In the genomic region with DNA sequence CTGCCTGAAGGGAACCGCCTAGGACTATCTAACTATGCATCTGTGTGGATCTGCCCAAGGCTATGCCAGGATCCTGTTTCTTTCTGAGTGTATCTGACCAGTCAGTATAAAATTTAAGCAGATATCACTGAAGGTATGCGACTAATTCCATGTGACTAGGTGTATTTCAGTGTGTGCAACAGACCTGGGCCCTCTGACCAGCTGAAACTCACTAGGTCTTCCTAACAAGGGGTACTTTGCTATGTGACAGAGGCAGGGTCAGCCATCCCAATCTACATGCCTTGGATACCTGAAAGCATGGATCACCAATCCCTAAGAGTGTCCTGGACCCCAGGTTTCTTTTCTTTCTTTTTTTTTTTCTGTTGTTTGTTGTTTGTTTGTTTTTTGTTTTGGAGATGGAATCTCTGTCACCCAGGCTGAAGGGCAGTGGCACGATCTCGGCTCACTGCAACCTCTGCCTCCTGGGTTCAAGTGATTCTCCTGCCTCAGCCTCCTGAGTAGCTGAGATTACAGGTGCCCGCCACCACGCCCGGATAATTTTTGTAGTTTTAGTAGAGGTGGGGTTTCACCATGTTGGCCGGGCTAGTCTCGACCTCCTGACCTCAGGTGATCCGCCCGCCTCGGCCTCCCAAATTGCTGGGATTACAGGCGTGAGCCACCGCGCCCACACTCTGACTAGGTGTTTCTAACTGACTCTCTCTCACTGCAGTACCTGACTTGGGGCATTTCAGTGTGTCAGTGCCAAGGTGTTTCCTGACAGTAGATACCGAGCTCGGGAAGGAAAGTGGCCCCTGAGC, we compare ENCODE assay signal across 20 cellular contexts. TPM values are rescaled to one million over a fixed set of nuclear protein-coding genes. Genes with fewer than 3 reads are reported as not detected.
DNase-seq lines count a peak whose midpoint lies in the region; ATAC-seq, FAIRE-seq and TF ChIP-seq lines count a peak whose summit lies in the region.
"Had no signal": no experiment of that assay in that cellular context is flagged by ENCODE, and none has a peak within 500 bp of the region (broad histone marks: within the 10 kb centered on the region; RNA-seq: fewer than 3 reads in every experiment).

No MANE protein-coding gene starts in this region.

- H3K56ac ChIP-seq in mesendoderm (ENCODE audit: low read length) = no peak overlapping the region

- 48% methylated on average over 17 of the region's 17 CpGs for WGBS in GM12878 (ENCODE audit: insufficient coverage, insufficient replicate concordance, low lambda C conversion rate, missing lambda C conversion rate)
- no CpG with 5 or more reads among the region's 17 CpGs for whole genome bisulfite sequencing in mesendoderm (ENCODE audit: extremely low coverage, insufficient coverage, low lambda C conversion rate)
- WGBS in spleen, 5 donors = 74 to 80% (median 77%) methylated on average over 17 of the region's 17 CpGs

- CTCF ChIA-PET in activated CD4-positive, alpha-beta memory T cell treated with anti-CD3 and anti-CD28 coated beads for 36 hours (lab: Charles Lee) = no interaction called here
- CTCF ChIA-PET in activated CD4-positive, alpha-beta memory T cell treated with anti-CD3 and anti-CD28 coated beads, Interleukin-2, amount 10 ng/mL, durations not matched to agents 7 days and 5 days (lab: Charles Lee) = interaction anchor here (1.1 kb wide), 1 partner anchor 80 kb away, joined by 4 read pairs; the partner anchor contains the start of gene PSMC4
- CTCF ChIA-PET in GM12878 (lab: Yijun Ruan, JAX) = interaction anchor here (0.9 kb wide), 1 partner anchor 79 kb away, joined by 4 read pairs; no protein-coding TSS in a partner anchor
- CTCF ChIA-PET in CD4-positive, alpha-beta memory T cell (lab: Charles Lee; ENCODE audit: partially characterized antibody) = interaction anchor here (0.7 to 1.5 kb wide), 3 partner anchors 35 to 80 kb away, joined by 3 to 4 read pairs (median 3); partner anchors contain the start of gene PSMC4

- no TSS peak for BruUV-seq in GM12878 (replicated peaks; lab: Mats Ljungman, UMichigan)

- FAIRE-seq in GM12878 (lab: Jason Lieb, UNC) = no peak
- FAIRE-seq: GM18507, GM19239, HTR-8/SVneo had no signal

- H2AK5ac ChIP-seq in mesendoderm (ENCODE audit: low read length) = no peak overlapping the region

- H4K8ac ChIP-seq in mesendoderm (ENCODE audit: low read depth, low read length) = no peak overlapping the region

- DNase-seq in activated CD4-positive, alpha-beta memory T cell treated with anti-CD3 and anti-CD28 coated beads for 36 hours = peak; percentile 8
- no peak for DNase-seq in activated CD4-positive, alpha-beta memory T cell treated with anti-CD3 and anti-CD28 coated beads, Interleukin-2, amount 10 ng/mL, durations not matched to agents 7 days and 5 days
- DNase-seq in GM12878 (ENCODE audit: low read depth, low spot score) (no peak), mesendoderm (peak; percentile 18), spleen (peak; percentile 74), middle frontal gyrus (ENCODE audit: extremely low spot score, low spot score) (no peak), NOMO-1 (lab: John Stamatoyannopoulos, UW; ENCODE audit: unreplicated experiment in 2 of 2) (no peak)
- DNase-seq in CD4-positive, alpha-beta memory T cell = no peak
- DNase-seq: COR-L47, DMS153, NCI-H1436 treated with DMSO at 0.1 percent for 48 hours, NCI-H2081 treated with DMSO at 0.1 percent for 48 hours, NCI-H526 treated with DMSO at 0.1 percent for 48 hours, OCI-M1, RPMI8226 had no signal

- ATAC-seq in GM12878 = no peak

- H3K4me2 ChIP-seq in GM12878 (ENCODE audit: control insufficient read depth, insufficient read depth) = no peak overlapping the region
- H3K4me2 ChIP-seq in mesendoderm (ENCODE audit: low read length) = no peak overlapping the region
- H3K4me2 ChIP-seq: BLaER1 treated with 17β-estradiol and CSF1 and Interleukin-3, amounts not matched to agents 10 nM and 100 nM had no signal

- no peaks in the 10 kb centered on the region for H4K20me1 ChIP-seq in GM12878 (ENCODE audit: control insufficient read depth, insufficient read depth)

- H3K36me3 Mint-ChIP-seq in activated CD4-positive, alpha-beta memory T cell treated with anti-CD3 and anti-CD28 coated beads for 36 hours = no peaks in the 10 kb centered on the region
- no peaks in the 10 kb centered on the region for H3K36me3 Mint-ChIP-seq in activated CD4-positive, alpha-beta memory T cell treated with anti-CD3 and anti-CD28 coated beads, Interleukin-2, amount 10 ng/mL, durations not matched to agents 7 days and 5 days (ENCODE audit: low read depth)
- H3K36me3 Mint-ChIP-seq in CD4-positive, alpha-beta memory T cell = peaks cover 8 to 20% of the 10 kb centered on the region in 2 donors

- RAD21 ChIA-PET in GM12878 (lab: Charles Lee; ENCODE audit: unreplicated experiment) = no interaction called here

- H3K9me3 Mint-ChIP-seq in activated CD4-positive, alpha-beta memory T cell treated with anti-CD3 and anti-CD28 coated beads for 36 hours = no peaks in the 10 kb centered on the region
- H3K9me3 Mint-ChIP-seq in activated CD4-positive, alpha-beta memory T cell treated with anti-CD3 and anti-CD28 coated beads, Interleukin-2, amount 10 ng/mL, durations not matched to agents 7 days and 5 days = no peaks in the 10 kb centered on the region
- no peaks in the 10 kb centered on the region for H3K9me3 Mint-ChIP-seq in CD4-positive, alpha-beta memory T cell

- no peak overlapping the region for H4K5ac ChIP-seq in mesendoderm (ENCODE audit: low read length)

- TF ChIP-seq RAD21 in GM12878 (IDR thresholded peaks at IDR 0.05; ENCODE audit: insufficient read depth, low read depth, low read length) = no peak

- H3K79me2 ChIP-seq in GM12878 (ENCODE audit: control insufficient read depth, insufficient read depth, low read length) = no peaks in the 10 kb centered on the region
- H3K79me2 ChIP-seq in mesendoderm (ENCODE audit: control insufficient read depth, insufficient read depth, low read length) = no peaks in the 10 kb centered on the region

- H3K4ac ChIP-seq in mesendoderm (ENCODE audit: low read depth, low read length) = no peak overlapping the region

- in situ Hi-C loops in GM12878 (cut with MboI) = no loop called here

- no peak overlapping the region for H3K4me3 Mint-ChIP-seq in activated CD4-positive, alpha-beta memory T cell treated with anti-CD3 and anti-CD28 coated beads for 36 hours
- no peak overlapping the region for H3K4me3 Mint-ChIP-seq in activated CD4-positive, alpha-beta memory T cell treated with anti-CD3 and anti-CD28 coated beads, Interleukin-2, amount 10 ng/mL, durations not matched to agents 7 days and 5 days
- H3K4me3 Mint-ChIP-seq in CD4-positive, alpha-beta memory T cell = no peak overlapping the region

- TF ChIP-seq POLR2A in GM12878 (IDR thresholded peaks at IDR 0.05; ENCODE audit: low read depth, low read length) (no peak), spleen (IDR thresholded peaks at IDR 0.05) (no peak)

- H3K9ac ChIP-seq in GM12878 (ENCODE audit: control insufficient read depth, insufficient read depth, low read length) (no peak overlapping the region), mesendoderm (ENCODE audit: low read length) (no peak overlapping the region)
- H3K9ac ChIP-seq: BLaER1 treated with 17β-estradiol and CSF1 and Interleukin-3, amounts not matched to agents 10 nM and 100 nM had no signal

- SMC1A ChIA-PET in GM12878 (lab: Charles Lee; ENCODE audit: uncharacterized antibody, unreplicated experiment) = interaction anchor here (1.1 kb wide), 1 partner anchor 80 kb away, joined by 3 read pairs; the partner anchor contains the start of gene PSMC4

- no peak overlapping the region for H3K18ac ChIP-seq in mesendoderm (ENCODE audit: low read length)

- H3K4me3 ChIP-seq in GM12878 = no peak overlapping the region
- no peak overlapping the region for H3K4me3 ChIP-seq in mesendoderm (ENCODE audit: low read length)
- peak overlapping the region in 1 of 8 donors; percentile 36 for H3K4me3 ChIP-seq in spleen
- no peak overlapping the region for H3K4me3 ChIP-seq in CD4-positive, alpha-beta memory T cell (ENCODE audit: low read length in 2 of 2)
- H3K4me3 ChIP-seq: BLaER1 treated with 17β-estradiol and CSF1 and Interleukin-3, amounts not matched to agents 10 nM and 100 nM had no signal

- H3K9me3 ChIP-seq in GM12878 (replicated peaks; ENCODE audit: control insufficient read depth, insufficient read depth, low read length) (no peaks in the 10 kb centered on the region), spleen (no peaks in the 10 kb centered on the region)
- no peaks in the 10 kb centered on the region for H3K9me3 ChIP-seq in CD4-positive, alpha-beta memory T cell (ENCODE audit: control insufficient read depth in 1 of 2, low read length in 2 of 2)
- H3K9me3 ChIP-seq: BLaER1 treated with 17β-estradiol and CSF1 and Interleukin-3, amounts not matched to agents 10 nM and 100 nM had no signal

- no peak overlapping the region for H2BK15ac ChIP-seq in mesendoderm (replicated peaks; ENCODE audit: low read depth)

- H2BK120ac ChIP-seq in mesendoderm (ENCODE audit: low read depth, low read length) = no peak overlapping the region

- no peak overlapping the region for H3K23ac ChIP-seq in mesendoderm (ENCODE audit: low read length)

- H2BK5ac ChIP-seq in mesendoderm (ENCODE audit: low read length) = no peak overlapping the region

- intact Hi-C loops in activated CD4-positive, alpha-beta memory T cell treated with anti-CD3 and anti-CD28 coated beads for 36 hours (cut with micrococcal nuclease) = no loop called here
- intact Hi-C loops in GM12878 (cut with micrococcal nuclease; ENCODE audit: unreplicated experiment) = loop anchor here (10.0 kb wide), 1 partner anchor 84 kb away; the partner anchor contains the start of gene PSMC4
- intact Hi-C loops in spleen (cut with DNase I; ENCODE audit: low total_unique reads) = loop anchor here (5.0 kb wide), 1 partner anchor 81 kb away; the partner anchor contains the start of gene PSMC4
- intact Hi-C loops in CD4-positive, alpha-beta memory T cell (cut with micrococcal nuclease) = no loop called here

- no peak overlapping the region for H3K27ac ChIP-seq in GM12878 (ENCODE audit: control insufficient read depth, insufficient read depth)
- H3K27ac ChIP-seq in mesendoderm (ENCODE audit: low read depth, low read length) = no peak overlapping the region
- peak overlapping the region in 6 of 8 donors; percentile 8 to 57 (median 38) for H3K27ac ChIP-seq in spleen
- no peak overlapping the region for H3K27ac ChIP-seq in CD4-positive, alpha-beta memory T cell (ENCODE audit: low read depth, low read length)
- H3K27ac ChIP-seq: 22Rv1; BLaER1 treated with 17β-estradiol and CSF1 and Interleukin-3, amounts not matched to agents 10 nM and 100 nM had no signal

- no peaks in the 10 kb centered on the region for H3K4me1 Mint-ChIP-seq in activated CD4-positive, alpha-beta memory T cell treated with anti-CD3 and anti-CD28 coated beads for 36 hours (ENCODE audit: low read depth)
- H3K4me1 Mint-ChIP-seq in activated CD4-positive, alpha-beta memory T cell treated with anti-CD3 and anti-CD28 coated beads, Interleukin-2, amount 10 ng/mL, durations not matched to agents 7 days and 5 days = no peaks in the 10 kb centered on the region
- no peaks in the 10 kb centered on the region for H3K4me1 Mint-ChIP-seq in CD4-positive, alpha-beta memory T cell

- no peak overlapping the region for H2AFZ ChIP-seq in GM12878 (ENCODE audit: control insufficient read depth, low read depth, low read length)

- POLR2A ChIA-PET in activated CD4-positive, alpha-beta memory T cell treated with anti-CD3 and anti-CD28 coated beads for 36 hours (lab: Charles Lee) = interaction anchor here (0.6 kb wide), 1 partner anchor 164 kb away, joined by 3 read pairs; no protein-coding TSS in a partner anchor
- POLR2A ChIA-PET in activated CD4-positive, alpha-beta memory T cell treated with anti-CD3 and anti-CD28 coated beads, Interleukin-2, amount 10 ng/mL, durations not matched to agents 7 days and 5 days (lab: Charles Lee) = interaction anchor here (0.7 kb wide), 1 partner anchor 328 kb away, joined by 3 read pairs; no protein-coding TSS in a partner anchor
- POLR2A ChIA-PET in GM12878 (lab: Charles Lee) = no interaction called here
- POLR2A ChIA-PET in CD4-positive, alpha-beta memory T cell (lab: Charles Lee; ENCODE audit: partially characterized antibody) = no interaction called here

- TF ChIP-seq CTCF in GM12878 (IDR thresholded peaks at IDR 0.05 in 2 of 3, conservative IDR thresholded peaks at IDR 0.05 in 1 of 3; ENCODE audit: control insufficient read depth in 2 of 3, extremely low read depth in 1 of 3, insufficient read depth in 1 of 3, low read depth in 3 of 3, low read length in 3 of 3) (no peak), spleen (IDR thresholded peaks at IDR 0.05 in 8 of 11, conservative IDR thresholded peaks at IDR 0.05 in 3 of 11) (no peak)

- TF ChIP-seq EP300 in GM12878 (IDR thresholded peaks at IDR 0.05; ENCODE audit: borderline replicate concordance in 1 of 2, control insufficient read depth in 1 of 2, low read depth in 2 of 2, low read length in 2 of 2) = no peak

- H3K27me3 ChIP-seq in GM12878 (replicated peaks in 1 of 2; ENCODE audit: control insufficient read depth in 2 of 2, insufficient read depth in 2 of 2, low read length in 1 of 2) = no peaks in the 10 kb centered on the region; a peak in 1 of 4 replicates
- no peaks in the 10 kb centered on the region for H3K27me3 ChIP-seq in mesendoderm (ENCODE audit: insufficient read depth, low read length, poor library complexity)
- peaks cover 0 to 12% (median 3%) of the 10 kb centered on the region in 7 donors for H3K27me3 ChIP-seq in spleen (replicated peaks in 1 of 7)
- H3K27me3 ChIP-seq in CD4-positive, alpha-beta memory T cell (ENCODE audit: insufficient read depth, low read length) = no peaks in the 10 kb centered on the region
- H3K27me3 ChIP-seq: BLaER1 treated with 17β-estradiol and CSF1 and Interleukin-3, amounts not matched to agents 10 nM and 100 nM had no signal

- H3K4me1 ChIP-seq in GM12878 (ENCODE audit: control insufficient read depth, insufficient read depth, low read length) = no peaks in the 10 kb centered on the region
- H3K4me1 ChIP-seq in mesendoderm (ENCODE audit: control insufficient read depth, low read depth, low read length) = no peaks in the 10 kb centered on the region
- peaks cover 0 to 17% (median 8%) of the 10 kb centered on the region in 6 donors for H3K4me1 ChIP-seq in spleen
- no peaks in the 10 kb centered on the region for H3K4me1 ChIP-seq in CD4-positive, alpha-beta memory T cell (ENCODE audit: insufficient read depth, low read length)
- H3K4me1 ChIP-seq: BLaER1 treated with 17β-estradiol and CSF1 and Interleukin-3, amounts not matched to agents 10 nM and 100 nM had no signal

- H3K27ac Mint-ChIP-seq in activated CD4-positive, alpha-beta memory T cell treated with anti-CD3 and anti-CD28 coated beads for 36 hours = no peak overlapping the region
- no peak overlapping the region for H3K27ac Mint-ChIP-seq in activated CD4-positive, alpha-beta memory T cell treated with anti-CD3 and anti-CD28 coated beads, Interleukin-2, amount 10 ng/mL, durations not matched to agents 7 days and 5 days
- H3K27ac Mint-ChIP-seq in CD4-positive, alpha-beta memory T cell = no peak overlapping the region

- H3K36me3 ChIP-seq in GM12878 (ENCODE audit: control insufficient read depth in 2 of 2, insufficient read depth in 2 of 2, low read length in 1 of 2) (no peaks in the 10 kb centered on the region), mesendoderm (ENCODE audit: control insufficient read depth, insufficient read depth, low read length) (no peaks in the 10 kb centered on the region), spleen (peaks cover 0 to 18% (median 0%) of the 10 kb centered on the region in 6 donors)
- no peaks in the 10 kb centered on the region for H3K36me3 ChIP-seq in CD4-positive, alpha-beta memory T cell (ENCODE audit: insufficient read depth, low read length)

- H3K79me1 ChIP-seq in mesendoderm (ENCODE audit: low read length) = no peaks in the 10 kb centered on the region

- no peaks in the 10 kb centered on the region for H3K27me3 Mint-ChIP-seq in activated CD4-positive, alpha-beta memory T cell treated with anti-CD3 and anti-CD28 coated beads for 36 hours
- H3K27me3 Mint-ChIP-seq in activated CD4-positive, alpha-beta memory T cell treated with anti-CD3 and anti-CD28 coated beads, Interleukin-2, amount 10 ng/mL, durations not matched to agents 7 days and 5 days = no peaks in the 10 kb centered on the region
- no peaks in the 10 kb centered on the region for H3K27me3 Mint-ChIP-seq in CD4-positive, alpha-beta memory T cell

RNA-seq across cellular contexts. Expression of gene FCGBP, which starts 43.5 kb away (rescaled TPM):
- total RNA-seq in activated CD4-positive, alpha-beta memory T cell treated with anti-CD3 and anti-CD28 coated beads for 36 hours = 1 to 10 TPM; 3.6 TPM
- total RNA-seq in activated CD4-positive, alpha-beta memory T cell treated with anti-CD3 and anti-CD28 coated beads, Interleukin-2, amount 10 ng/mL, durations not matched to agents 7 days and 5 days = 1 to 10 TPM in 1 of 2 experiments, under 1 TPM in 1; 0.65 to 1.4 TPM
- 6.3 and 7.3 TPM in 2 replicates for total RNA-seq in GM12878 (2013; cell fraction: nucleolus; rRNA removed)
- total RNA-seq in GM12878 (2014; rRNA removed) = 0.38 and 0.56 TPM in 2 replicates
- 0.41 and 0.45 TPM in 2 replicates for total RNA-seq in GM12878 (2014; rRNA removed; fragmentation: Illumina TruSeq; extraction: Trizol)
- total RNA-seq in GM12878 (2021) = 2.6 and 3.2 TPM in 2 replicates
- polyA plus RNA-seq in GM12878 (2011; ENCODE audit: low read depth) = 0.20 TPM
- 0.19 and 0.30 TPM in 2 replicates for polyA plus RNA-seq in GM12878 (2011; rRNA removed)
- 0.60 and 0.77 TPM in 2 replicates for polyA plus RNA-seq in GM12878 (2011; cell fraction: cytosol; rRNA removed)
- polyA plus RNA-seq in GM12878 (2011; cell fraction: nucleus; rRNA removed) = 3.6 and 3.9 TPM in 2 replicates
- 0.70 and 1.1 TPM in 2 replicates for polyA plus RNA-seq in GM12878 (2012)
- 0.19 TPM in 1 of 2 replicates, not detected in the other for polyA plus RNA-seq in GM12878 (2014; fragmentation: Illumina TruSeq; extraction: Trizol)
- polyA plus RNA-seq in GM12878 (2014; fragmentation: Nextera tagmentation; extraction: Ambion mirVana) = under 1 TPM in 1 of 2 experiments, not detected in 1; 0.02 TPM
- 0.73 and 1.0 TPM in 2 replicates for polyA plus RNA-seq in GM12878 (2014; rRNA removed)
- polyA plus RNA-seq in GM12878 (2016; fragmentation: Nextera tagmentation; extraction: Ambion mirVana) = under 1 TPM in 1 of 2 experiments, not detected in 1; 0.21 TPM
- 1.1 and 2.5 TPM in 2 replicates for polyA minus RNA-seq in GM12878 (2011; rRNA and poly(A)+ RNA removed)
- 0.62 and 0.80 TPM in 2 replicates for polyA minus RNA-seq in GM12878 (2011; cell fraction: cytosol; rRNA and poly(A)+ RNA removed)
- 1.6 and 3.2 TPM in 2 replicates for polyA minus RNA-seq in GM12878 (2011; cell fraction: nucleus; rRNA and poly(A)+ RNA removed)
- polyA plus RNA-seq in mesendoderm (2013, experiment 1 of 2) = 0.25 TPM
- polyA plus RNA-seq in mesendoderm (2013, experiment 2 of 2) = 0.29 TPM
- 10 to 100 TPM in 3 of 7 donors, 1 to 10 TPM in 4; 4.3 to 18.9 (median 9.0) TPM for total RNA-seq in spleen
- 1 to 10 TPM in 2 of 3 donors, under 1 TPM in 1; 0.91 to 1.8 (median 1.2) TPM for polyA plus RNA-seq in spleen
- total RNA-seq in CD4-positive, alpha-beta memory T cell = 10 to 100 TPM; 74.4 to 79.4 TPM
- under 1 TPM; 0.10 to 0.65 TPM for polyA plus RNA-seq in CD4-positive, alpha-beta memory T cell

RNA-seq across cellular contexts. Expression of gene FBL, which starts 44.8 kb away (rescaled TPM):
- 100 to 1,000 TPM; 579 to 589 TPM for total RNA-seq in activated CD4-positive, alpha-beta memory T cell treated with anti-CD3 and anti-CD28 coated beads for 36 hours
- 100 to 1,000 TPM; 294 to 302 TPM for total RNA-seq in activated CD4-positive, alpha-beta memory T cell treated with anti-CD3 and anti-CD28 coated beads, Interleukin-2, amount 10 ng/mL, durations not matched to agents 7 days and 5 days
- total RNA-seq in GM12878 (2013; cell fraction: nucleolus; rRNA removed) = 50.2 and 52.7 TPM in 2 replicates
- total RNA-seq in GM12878 (2014; rRNA removed) (323 and 343 TPM in 2 replicates), GM12878 (2014; rRNA removed; fragmentation: Illumina TruSeq; extraction: Trizol) (497 and 501 TPM in 2 replicates), GM12878 (2021) (534 and 544 TPM in 2 replicates), spleen (100 to 1,000 TPM; 126 to 212 (median 174) TPM)
- polyA plus RNA-seq in GM12878 (2011; ENCODE audit: low read depth) = 747 TPM
- polyA plus RNA-seq in GM12878 (2011; rRNA removed) (442 and 775 TPM in 2 replicates), GM12878 (2014; fragmentation: Illumina TruSeq; extraction: Trizol) (865 and 1,083 TPM in 2 replicates), GM12878 (2014; fragmentation: Nextera tagmentation; extraction: Ambion mirVana) (100 to 1,000 TPM; 156 to 460 TPM), GM12878 (2014; rRNA removed) (568 and 589 TPM in 2 replicates), GM12878 (2016; fragmentation: Nextera tagmentation; extraction: Ambion mirVana) (100 to 1,000 TPM; 253 to 257 TPM), spleen (100 to 1,000 TPM; 298 to 403 (median 348) TPM)
- 1,104 and 1,118 TPM in 2 replicates for polyA plus RNA-seq in GM12878 (2011; cell fraction: cytosol; rRNA removed)
- polyA plus RNA-seq in GM12878 (2011; cell fraction: nucleus; rRNA removed) = 303 and 389 TPM in 2 replicates
- 462 and 532 TPM in 2 replicates for polyA plus RNA-seq in GM12878 (2012)
- 892 and 964 TPM in 2 replicates for polyA minus RNA-seq in GM12878 (2011; rRNA and poly(A)+ RNA removed)
- polyA minus RNA-seq in GM12878 (2011; cell fraction: cytosol; rRNA and poly(A)+ RNA removed) = 147 and 180 TPM in 2 replicates
- polyA minus RNA-seq in GM12878 (2011; cell fraction: nucleus; rRNA and poly(A)+ RNA removed) = 36.1 and 62.5 TPM in 2 replicates
- 572 TPM for polyA plus RNA-seq in mesendoderm (2013, experiment 1 of 2)
- 587 TPM for polyA plus RNA-seq in mesendoderm (2013, experiment 2 of 2)
- total RNA-seq in CD4-positive, alpha-beta memory T cell = 100 to 1,000 TPM; 282 to 295 TPM
- 100 to 1,000 TPM; 173 to 174 TPM for polyA plus RNA-seq in CD4-positive, alpha-beta memory T cell

RNA-seq across cellular contexts. Expression of gene DYRK1B, which starts 57.0 kb away (rescaled TPM):
- 1 to 10 TPM; 4.5 to 4.8 TPM for total RNA-seq in activated CD4-positive, alpha-beta memory T cell treated with anti-CD3 and anti-CD28 coated beads for 36 hours
- 10 to 100 TPM; 13.8 to 14.2 TPM for total RNA-seq in activated CD4-positive, alpha-beta memory T cell treated with anti-CD3 and anti-CD28 coated beads, Interleukin-2, amount 10 ng/mL, durations not matched to agents 7 days and 5 days
- total RNA-seq in GM12878 (2013; cell fraction: nucleolus; rRNA removed) = 16.4 and 22.3 TPM in 2 replicates
- 2.9 and 3.6 TPM in 2 replicates for total RNA-seq in GM12878 (2014; rRNA removed)
- total RNA-seq in GM12878 (2014; rRNA removed; fragmentation: Illumina TruSeq; extraction: Trizol) = 1.7 and 2.0 TPM in 2 replicates
- 8.9 and 10.2 TPM in 2 replicates for total RNA-seq in GM12878 (2021)
- polyA plus RNA-seq in GM12878 (2011; ENCODE audit: low read depth) = 2.7 TPM
- polyA plus RNA-seq in GM12878 (2011; rRNA removed) = 2.7 and 2.9 TPM in 2 replicates
- 2.8 and 2.9 TPM in 2 replicates for polyA plus RNA-seq in GM12878 (2011; cell fraction: cytosol; rRNA removed)
- 15.8 and 19.4 TPM in 2 replicates for polyA plus RNA-seq in GM12878 (2011; cell fraction: nucleus; rRNA removed)
- polyA plus RNA-seq in GM12878 (2012) = 5.4 and 7.8 TPM in 2 replicates
- polyA plus RNA-seq in GM12878 (2014; fragmentation: Illumina TruSeq; extraction: Trizol) = 2.1 and 3.4 TPM in 2 replicates
- polyA plus RNA-seq in GM12878 (2014; fragmentation: Nextera tagmentation; extraction: Ambion mirVana) = under 1 TPM in 1 of 2 experiments, not detected in 1; 0.07 TPM
- polyA plus RNA-seq in GM12878 (2014; rRNA removed) = 5.6 and 6.0 TPM in 2 replicates
- polyA plus RNA-seq in GM12878 (2016; fragmentation: Nextera tagmentation; extraction: Ambion mirVana) = 1 to 10 TPM; 2.9 to 4.3 TPM
- polyA minus RNA-seq in GM12878 (2011; rRNA and poly(A)+ RNA removed) = 4.2 and 8.9 TPM in 2 replicates
- 2.4 and 4.0 TPM in 2 replicates for polyA minus RNA-seq in GM12878 (2011; cell fraction: cytosol; rRNA and poly(A)+ RNA removed)
- 7.5 and 11.5 TPM in 2 replicates for polyA minus RNA-seq in GM12878 (2011; cell fraction: nucleus; rRNA and poly(A)+ RNA removed)
- 5.9 TPM for polyA plus RNA-seq in mesendoderm (2013, experiment 1 of 2)
- polyA plus RNA-seq in mesendoderm (2013, experiment 2 of 2) = 5.9 TPM
- 10 to 100 TPM; 15.1 to 32.7 (median 18.8) TPM for total RNA-seq in spleen
- 10 to 100 TPM; 11.2 to 19.8 (median 13.6) TPM for polyA plus RNA-seq in spleen
- 10 to 100 TPM; 28.4 to 30.9 TPM for total RNA-seq in CD4-positive, alpha-beta memory T cell
- 10 to 100 TPM in 1 of 2 donors, 1 to 10 TPM in 1; 7.0 to 15.0 TPM for polyA plus RNA-seq in CD4-positive, alpha-beta memory T cell

Comparison
In these comparisons a context has a peak if more than half of its experiments do, and no peak if none do; other contexts are left out.
1. DNase-seq: peak in activated CD4-positive, alpha-beta memory T cell treated with anti-CD3 and anti-CD28 coated beads for 36 hours (single experiment), mesendoderm (single experiment) and spleen (single experiment); none in activated CD4-positive, alpha-beta memory T cell treated with anti-CD3 and anti-CD28 coated beads, Interleukin-2, amount 10 ng/mL, durations not matched to agents 7 days and 5 days (single experiment), GM12878 (single experiment), middle frontal gyrus (single experiment), CD4-positive, alpha-beta memory T cell (0 of 5) and NOMO-1 (0 of 2).
2. H3K27ac ChIP-seq: peak in spleen (6 of 8); none in GM12878 (single experiment), mesendoderm (single experiment) and CD4-positive, alpha-beta memory T cell (single experiment).
3. POLR2A ChIA-PET loops: an anchor here in activated CD4-positive, alpha-beta memory T cell treated with anti-CD3 and anti-CD28 coated beads for 36 hours (0.6 kb wide) and activated CD4-positive, alpha-beta memory T cell treated with anti-CD3 and anti-CD28 coated beads, Interleukin-2, amount 10 ng/mL, durations not matched to agents 7 days and 5 days (0.7 kb wide); none called in GM12878 and CD4-positive, alpha-beta memory T cell.
4. intact Hi-C loops: an anchor here in GM12878 (10.0 kb wide) and spleen (5.0 kb wide); none called in activated CD4-positive, alpha-beta memory T cell treated with anti-CD3 and anti-CD28 coated beads for 36 hours and CD4-positive, alpha-beta memory T cell.